Comparison of ENCODE assay signal across 1 cellular context in genomic region chr13:30431269-30431950, GRCh38.
TF ChIP-seq lines count a peak whose summit lies in the region.

No MANE protein-coding gene starts in this region.

TF ChIP-seq in HEK293, 187 proteins besides CTCF, POLR2A, EP300 and RAD21 (continued from another document):
- TF ChIP-seq PRDM2 (tag by site-specific recombination; IDR thresholded peaks at IDR 0.05; ENCODE audit: borderline replicate concordance), result no peak
- no peak for TF ChIP-seq ZNF623 (tag by site-specific recombination; IDR thresholded peaks at IDR 0.05)
- peak; percentile 46 for TF ChIP-seq PRDM1 (tag by site-specific recombination; IDR thresholded peaks at IDR 0.05)
- no peak for TF ChIP-seq ZNF785 (tag by site-specific recombination; IDR thresholded peaks at IDR 0.05)
- no peak for TF ChIP-seq ZNF239 (tag by site-specific recombination; IDR thresholded peaks at IDR 0.05)
